14 cellular contexts compared by ENCODE assay signal in genomic region chr7:158603773-158604755, GRCh38. TPM values are rescaled to one million over a fixed set of nuclear protein-coding genes. Genes with fewer than 3 reads are reported as not detected.
DNase-seq lines count a peak whose midpoint lies in the region; ATAC-seq, FAIRE-seq and TF ChIP-seq lines count a peak whose summit lies in the region.
"Had no signal": no experiment of that assay in that cellular context is flagged by ENCODE, and none has a peak within 500 bp of the region (broad histone marks: within the 10 kb centered on the region; RNA-seq: fewer than 3 reads in every experiment).

No MANE protein-coding gene starts in this region.

- no peak overlapping the region for H3K27ac ChIP-seq in K562 (ENCODE audit: extremely low read depth, low read depth, low read length)

- in situ Hi-C loops in K562 (cut with MboI), result no loop called here

- peak overlapping the region in 1 of 2 experiments; percentile 51; a peak in 2 of 4 replicates for H3K9ac ChIP-seq in K562 (ENCODE audit: insufficient read depth in 1 of 2, low read depth in 2 of 2, low read length in 2 of 2)

- peaks cover 0 to 6% of the 10 kb centered on the region in 2 experiments; a peak in 1 of 5 replicates for H3K4me1 ChIP-seq in K562 (replicated peaks in 1 of 2; ENCODE audit: control insufficient read depth in 2 of 2, insufficient read depth in 2 of 2, low read length in 2 of 2)
- H3K4me1 ChIP-seq: Caco-2 had no signal

- no peak for TF ChIP-seq POLR2A in K562 (conservative IDR thresholded peaks at IDR 0.05)

- no peaks in the 10 kb centered on the region for H3K79me2 ChIP-seq in K562 (ENCODE audit: control insufficient read depth, insufficient read depth, low read length)

- H2AFZ ChIP-seq in K562 (ENCODE audit: low read depth, low read length), result no peak overlapping the region

- peaks cover 37% of the 10 kb centered on the region; the same call in 2 of the 3 replicates for H3K36me3 ChIP-seq in K562 (ENCODE audit: control insufficient read depth, insufficient read depth, low read length)

- intact Hi-C loops in K562 (cut with micrococcal nuclease), result no loop called here

- no peaks in the 10 kb centered on the region for H3K9me1 ChIP-seq in K562 (ENCODE audit: control insufficient read depth, insufficient read depth, low read length)

- FAIRE-seq in K562 (lab: Jason Lieb, UNC), result no peak
- FAIRE-seq: islet of Langerhans had no signal

- no peak for TF ChIP-seq EP300 in K562 (IDR thresholded peaks at IDR 0.05; ENCODE audit: low read length)

- no peak for TF ChIP-seq RAD21 in K562 (CRISPR knock-in tag; conservative IDR thresholded peaks at IDR 0.05 in 1 of 2, IDR thresholded peaks at IDR 0.05 in 1 of 2)

- BruUV-seq in K562 (replicated peaks; lab: Mats Ljungman, UMichigan), result no TSS peak

- no peak for DNase-seq in K562 (ENCODE audit: extremely low read depth in 1 of 4, low spot score in 3 of 4)
- DNase-seq in NCI-H1092 treated with DMSO at 0.1 percent for 48 hours (lab: John Stamatoyannopoulos, UW), result no peak
- DNase-seq in SKM-1 treated with dmso at 0.1 percent for 144 hours (lab: John Stamatoyannopoulos, UW; ENCODE audit: unreplicated experiment), result no peak
- DNase-seq in DMS79 (lab: John Stamatoyannopoulos, UW), result no peak
- DNase-seq: activated naive CD4-positive, alpha-beta T cell treated with anti-CD3 and anti-CD28 coated beads, Interleukin-2, amount 10 ng/mL, durations not matched to agents 7 days and 5 days; Caco-2; GF-D8; NCI-H2081 treated with DMSO at 0.1 percent for 48 hours; NCI-H748 treated with DMSO at 0.1 percent for 48 hours; nephron progenitor cell had no signal

- H3K4me3 ChIP-seq in K562, result no peak overlapping the region

- POLR2A ChIA-PET in K562 (lab: Yijun Ruan, JAX), result no interaction called here

- H3K27me3 ChIP-seq in K562 (ENCODE audit: control insufficient read depth in 2 of 2, insufficient read depth in 2 of 2, low read length in 2 of 2), result no peaks in the 10 kb centered on the region

- no peaks in the 10 kb centered on the region for H4K20me1 ChIP-seq in K562 (replicated peaks; ENCODE audit: control insufficient read depth, insufficient read depth, low read length)

- 92% methylated on average over 22 of the region's 23 CpGs for WGBS in K562 (ENCODE audit: insufficient coverage, low coverage, missing lambda C conversion rate)

- no peak for TF ChIP-seq CTCF in K562 (IDR thresholded peaks at IDR 0.05 in 2 of 3, conservative IDR thresholded peaks at IDR 0.05 in 1 of 3; ENCODE audit: insufficient read depth in 2 of 3, low read depth in 1 of 3, low read length in 3 of 3)

- ATAC-seq in GM18873 (IDR thresholded peaks at IDR 0.05; ENCODE audit: low FRiP score, unreplicated experiment) (peak; percentile 5), GM21423 (IDR thresholded peaks at IDR 0.05; ENCODE audit: unreplicated experiment) (peak; percentile 27), HG02885 (IDR thresholded peaks at IDR 0.05; ENCODE audit: poor library complexity, unreplicated experiment) (peak; percentile 32), K562 (peak; percentile 36; the same call in 1 of the 3 replicates)

- CTCF ChIA-PET in K562 (lab: Yijun Ruan, JAX; ENCODE audit: low intra/inter-chr PET ratio), result no interaction called here

- H3K9me3 ChIP-seq in K562 (replicated peaks; ENCODE audit: control insufficient read depth, insufficient read depth, low read depth, low read length), result no peaks in the 10 kb centered on the region
- H3K9me3 ChIP-seq: Caco-2 had no signal

- H3K4me2 ChIP-seq in K562 (ENCODE audit: insufficient read depth, low read length), result no peak overlapping the region

TF ChIP-seq in K562, 482 proteins besides CTCF, POLR2A, EP300 and RAD21:
- TF ChIP-seq ZNF174 (CRISPR knock-in tag; IDR thresholded peaks at IDR 0.05) (no peak), PCBP1 (IDR thresholded peaks at IDR 0.05; ENCODE audit: low read depth, low read length, poor library complexity, severe bottlenecking) (no peak), POLR2G (IDR thresholded peaks at IDR 0.05; ENCODE audit: low read depth, low read length) (peak; percentile 65), NFIC (IDR thresholded peaks at IDR 0.05) (no peak), KDM5B (IDR thresholded peaks at IDR 0.05; ENCODE audit: insufficient replicate concordance, low read depth, low read length) (no peak)

RNA-seq across cellular contexts. Expression of gene PTPRN2, which starts 16.4 kb away (rescaled TPM):
- total RNA-seq in K562 (2011; cell fraction: chromatin; rRNA removed; ENCODE audit: low replicate concordance), result not detected in 2 replicates
- not detected in 2 replicates for total RNA-seq in K562 (2011; cell fraction: nucleolus; rRNA removed)
- total RNA-seq in K562 (2011; cell fraction: nucleoplasm; rRNA removed), result not detected in 2 replicates
- total RNA-seq in K562 (2014; rRNA removed) (not detected in 2 replicates), K562 (2014; rRNA removed; fragmentation: Illumina TruSeq; extraction: Trizol) (not detected in 2 replicates), K562 (2015; rRNA removed; fragmentation: Illumina TruSeq; extraction: Trizol) (not detected in 2 replicates), K562 (2021) (0.09 TPM in 1 of 2 replicates, not detected in the other)
- polyA plus RNA-seq in K562 (2011; rRNA removed) (not detected in 2 replicates), K562 (2014; fragmentation: Illumina TruSeq; extraction: Trizol) (not detected in 2 replicates), K562 (2014; fragmentation: Nextera tagmentation; extraction: Ambion mirVana) (not detected), K562 (2014; rRNA removed) (not detected in 2 replicates)
- not detected in 2 replicates for polyA plus RNA-seq in K562 (2011; cell fraction: cytosol; rRNA removed)
- polyA plus RNA-seq in K562 (2011; cell fraction: nucleus; rRNA removed), result not detected in 2 replicates
- polyA plus RNA-seq in K562 (2012), result 0.04 TPM in 1 of 2 replicates, not detected in the other
- polyA minus RNA-seq in K562 (2011; rRNA and poly(A)+ RNA removed), result not detected in 2 replicates
- 0.73 TPM in 1 of 2 replicates, not detected in the other for polyA minus RNA-seq in K562 (2011; cell fraction: cytosol; rRNA and poly(A)+ RNA removed)
- not detected in 2 replicates for polyA minus RNA-seq in K562 (2011; cell fraction: nucleus; rRNA and poly(A)+ RNA removed)
